Comparison of ENCODE assay signal across 14 cellular contexts in genomic region chr10:101939718-101940117, GRCh38.
DNase-seq lines count a peak whose midpoint lies in the region; ATAC-seq, FAIRE-seq and TF ChIP-seq lines count a peak whose summit lies in the region.
"Had no signal": no experiment of that assay in that cellular context is flagged by ENCODE, and none has a peak within 500 bp of the region (broad histone marks: within the 10 kb centered on the region; RNA-seq: fewer than 3 reads in every experiment).

No MANE protein-coding gene starts in this region.

- peaks cover 7% of the 10 kb centered on the region; the same call in 1 of the 2 replicates for H4K20me1 ChIP-seq in IMR-90 (ENCODE audit: insufficient read depth, low read length)
- H4K20me1 ChIP-seq: BLaER1 had no signal

- peak overlapping the region; percentile 91 for H2BK5ac ChIP-seq in IMR-90 (ENCODE audit: low read depth, low read length, poor library complexity, severe bottlenecking)

- H3K9me3 Mint-ChIP-seq in stimulated activated memory B cell treated with anti-CD40 and anti-IgM and Interleukin-4, amounts not matched to agents 10 μg/mL and 1 μg/mL and 100 μg/mL, for 72 hours, result no peaks in the 10 kb centered on the region
- no peaks in the 10 kb centered on the region for H3K9me3 Mint-ChIP-seq in activated CD4-positive, alpha-beta T cell treated with anti-CD3 and anti-CD28 coated beads for 36 hours (ENCODE audit: low read depth)

- TF ChIP-seq POLR2A in IMR-90 (IDR thresholded peaks at IDR 0.05; ENCODE audit: low read depth, low read length), result no peak

- H3K79me1 ChIP-seq in IMR-90 (ENCODE audit: low read depth in 1 of 2, low read length in 2 of 2), result peaks cover 3 to 33% of the 10 kb centered on the region in 2 experiments; a peak in 3 of 4 replicates

- peaks cover 49% of the 10 kb centered on the region for H3K36me3 Mint-ChIP-seq in stimulated activated memory B cell treated with anti-CD40 and anti-IgM and Interleukin-4, amounts not matched to agents 10 μg/mL and 1 μg/mL and 100 μg/mL, for 72 hours
- H3K36me3 Mint-ChIP-seq in activated CD4-positive, alpha-beta T cell treated with anti-CD3 and anti-CD28 coated beads for 36 hours (ENCODE audit: low read depth), result peaks cover 14% of the 10 kb centered on the region

- no peaks in the 10 kb centered on the region for H3K36me3 ChIP-seq in IMR-90 (ENCODE audit: control insufficient read depth, insufficient read depth, low read length)
- peaks cover 0 to 11% of the 10 kb centered on the region in 2 donors for H3K36me3 ChIP-seq in left lung
- H3K36me3 ChIP-seq: SJCRH30 had no signal

- peaks cover 37% of the 10 kb centered on the region for H3K4me1 ChIP-seq in IMR-90 (ENCODE audit: control insufficient read depth, insufficient read depth, low read length)
- peaks cover 0 to 12% of the 10 kb centered on the region in 2 donors for H3K4me1 ChIP-seq in left lung
- H3K4me1 ChIP-seq: BLaER1 had no signal

- no peak overlapping the region for H3K4me3 ChIP-seq in IMR-90 (ENCODE audit: insufficient read depth, low read depth, low read length)
- no peak overlapping the region for H3K4me3 ChIP-seq in dorsolateral prefrontal cortex
- no peak overlapping the region for H3K4me3 ChIP-seq in left lung
- H3K4me3 ChIP-seq: BLaER1, SJCRH30 had no signal

- BruUV-seq in IMR-90 (replicated peaks; lab: Mats Ljungman, UMichigan), result no TSS peak

- H3K14ac ChIP-seq in IMR-90 (replicated peaks; ENCODE audit: low read depth, low read length), result peak overlapping the region; percentile 80

- no peaks in the 10 kb centered on the region for H3K27me3 Mint-ChIP-seq in stimulated activated memory B cell treated with anti-CD40 and anti-IgM and Interleukin-4, amounts not matched to agents 10 μg/mL and 1 μg/mL and 100 μg/mL, for 72 hours
- H3K27me3 Mint-ChIP-seq in activated CD4-positive, alpha-beta T cell treated with anti-CD3 and anti-CD28 coated beads for 36 hours, result no peaks in the 10 kb centered on the region

- H3K56ac ChIP-seq in IMR-90 (ENCODE audit: extremely low read depth, insufficient read depth, low read length), result peak overlapping the region; percentile 92

- ATAC-seq in IMR-90 (ENCODE audit: low read depth) (no peak; the same call in 1 of the 2 replicates), left lung (peak; percentile 19), HG03342 (IDR thresholded peaks at IDR 0.05; ENCODE audit: unreplicated experiment) (no peak)
- no peak for ATAC-seq in stimulated activated memory B cell treated with anti-CD40 and anti-IgM and Interleukin-4, amounts not matched to agents 10 μg/mL and 1 μg/mL and 100 μg/mL, for 72 hours
- no peak for ATAC-seq in activated CD4-positive, alpha-beta T cell treated with anti-CD3 and anti-CD28 coated beads for 36 hours

- peaks cover 40% of the 10 kb centered on the region for H3K4me1 Mint-ChIP-seq in stimulated activated memory B cell treated with anti-CD40 and anti-IgM and Interleukin-4, amounts not matched to agents 10 μg/mL and 1 μg/mL and 100 μg/mL, for 72 hours
- peaks cover 6% of the 10 kb centered on the region for H3K4me1 Mint-ChIP-seq in activated CD4-positive, alpha-beta T cell treated with anti-CD3 and anti-CD28 coated beads for 36 hours

- H4K5ac ChIP-seq in IMR-90 (ENCODE audit: low read depth, low read length), result peak overlapping the region; percentile 58

- peak overlapping the region; percentile 67 for H3K9ac ChIP-seq in IMR-90 (ENCODE audit: low read depth, low read length)
- H3K9ac ChIP-seq: BLaER1 had no signal

- H3K4ac ChIP-seq in IMR-90 (ENCODE audit: low read depth, low read length), result peak overlapping the region; percentile 94

- peaks cover 19% of the 10 kb centered on the region for H3K9me1 ChIP-seq in IMR-90 (ENCODE audit: insufficient read depth, low read length)

- peak overlapping the region; percentile 83 for H2AK5ac ChIP-seq in IMR-90 (ENCODE audit: low read depth, low read length)

- H3K27me3 ChIP-seq in IMR-90 (ENCODE audit: control insufficient read depth, insufficient read depth, low read length), result no peaks in the 10 kb centered on the region
- no peaks in the 10 kb centered on the region for H3K27me3 ChIP-seq in dorsolateral prefrontal cortex
- no peaks in the 10 kb centered on the region for H3K27me3 ChIP-seq in left lung
- H3K27me3 ChIP-seq: BLaER1, SJCRH30 had no signal

- H4K91ac ChIP-seq in IMR-90 (ENCODE audit: insufficient read depth, low read depth, low read length), result peak overlapping the region; percentile 94

- no peak overlapping the region for H2AFZ ChIP-seq in IMR-90 (replicated peaks; ENCODE audit: low read length, poor library complexity)

- no peak overlapping the region for H3K4me3 Mint-ChIP-seq in stimulated activated memory B cell treated with anti-CD40 and anti-IgM and Interleukin-4, amounts not matched to agents 10 μg/mL and 1 μg/mL and 100 μg/mL, for 72 hours
- H3K4me3 Mint-ChIP-seq in activated CD4-positive, alpha-beta T cell treated with anti-CD3 and anti-CD28 coated beads for 36 hours, result no peak overlapping the region

- CTCF ChIA-PET in IMR-90 (lab: Yijun Ruan, JAX), result interaction anchor here (0.8 to 1.1 kb wide), 5 partner anchors 37 to 99 kb away, joined by 3 to 6 read pairs (median 3); no protein-coding TSS in a partner anchor
- CTCF ChIA-PET in activated CD4-positive, alpha-beta T cell treated with anti-CD3 and anti-CD28 coated beads for 36 hours (lab: Charles Lee), result interaction anchor here (1.3 to 1.9 kb wide), 3 partner anchors 9 to 23 kb away, joined by 3 to 6 read pairs (median 3); no protein-coding TSS in a partner anchor

- in situ Hi-C loops in IMR-90 (cut with MboI; ENCODE audit: low sequenced_read_pairs), result no loop called here

- H3K27ac Mint-ChIP-seq in stimulated activated memory B cell treated with anti-CD40 and anti-IgM and Interleukin-4, amounts not matched to agents 10 μg/mL and 1 μg/mL and 100 μg/mL, for 72 hours, result peak overlapping the region; percentile 1
- no peak overlapping the region for H3K27ac Mint-ChIP-seq in activated CD4-positive, alpha-beta T cell treated with anti-CD3 and anti-CD28 coated beads for 36 hours

- H3K27ac ChIP-seq in IMR-90 (ENCODE audit: insufficient read depth, low read length), result peak overlapping the region; percentile 97
- H3K27ac ChIP-seq in dorsolateral prefrontal cortex, result peak overlapping the region in 37 of 59 donors; percentile 0 to 77 (median 40)
- peak overlapping the region; percentile 20 to 41 for H3K27ac ChIP-seq in left lung
- H3K27ac ChIP-seq: BLaER1, SJCRH30 had no signal

- no peak overlapping the region for H2AK9ac ChIP-seq in IMR-90 (replicated peaks; ENCODE audit: low read depth, low read length, poor library complexity)

- dilution Hi-C loops in IMR-90 (cut with HindIII; ENCODE audit: low sequenced_read_pairs, unreplicated experiment), result no loop called here

- FAIRE-seq in D721Med (lab: Jason Lieb, UNC), result no peak
- FAIRE-seq: TTC549 had no signal

- peak overlapping the region; percentile 32; the same call in 1 of the 2 replicates for H3K23ac ChIP-seq in IMR-90 (ENCODE audit: low read depth, low read length)

- H3K18ac ChIP-seq in IMR-90 (ENCODE audit: low read depth, low read length), result peak overlapping the region; percentile 89

- peak overlapping the region; percentile 82 for H3K4me2 ChIP-seq in IMR-90 (ENCODE audit: low read depth, low read length)
- H3K4me2 ChIP-seq: BLaER1 had no signal

- H4K8ac ChIP-seq in IMR-90 (ENCODE audit: low read depth in 2 of 2, low read length in 2 of 2), result peak overlapping the region; percentile 82 to 84

- H3K9me3 ChIP-seq in IMR-90 (ENCODE audit: control insufficient read depth, insufficient read depth, low read length) (no peaks in the 10 kb centered on the region), left lung (no peaks in the 10 kb centered on the region)
- H3K9me3 ChIP-seq: BLaER1, SJCRH30 had no signal

- no peak for TF ChIP-seq RAD21 in IMR-90 (IDR thresholded peaks at IDR 0.05; ENCODE audit: low read length)

- intact Hi-C loops in IMR-90 (cut with micrococcal nuclease), result no loop called here
- intact Hi-C loops in dorsolateral prefrontal cortex (cut with DNase I), result loop anchor here in 1 of 2 donors (5.0 kb wide), 1 partner anchor 63 kb away; no protein-coding TSS in a partner anchor
- intact Hi-C loops in left lung (cut with DNase I), result no loop called here
- intact Hi-C loops in activated CD4-positive, alpha-beta T cell treated with anti-CD3 and anti-CD28 coated beads for 36 hours (cut with DNase I, micrococcal nuclease), result no loop called here

- peak overlapping the region; percentile 98 for H2BK20ac ChIP-seq in IMR-90 (ENCODE audit: low read depth, low read length)

- peak overlapping the region; percentile 48 for H2BK15ac ChIP-seq in IMR-90 (ENCODE audit: low read depth, low read length)

- DNase-seq in IMR-90, result no peak
- DNase-seq in dorsolateral prefrontal cortex, result no peak
- DNase-seq in left lung, result no peak
- DNase-seq in D721Med (ENCODE audit: insufficient read length, low spot score), result no peak
- DNase-seq in mucosa of gallbladder (ENCODE audit: low spot score), result no peak
- DNase-seq in activated CD4-positive, alpha-beta T cell treated with anti-CD3 and anti-CD28 coated beads for 36 hours, result no peak
- DNase-seq: activated naive CD4-positive, alpha-beta T cell; DND-41; NCI-H2029 treated with DMSO at 0.1 percent for 48 hours; SJCRH30 had no signal

- TF ChIP-seq CTCF in IMR-90 (conservative IDR thresholded peaks at IDR 0.05; ENCODE audit: low read depth, low read length) (no peak), dorsolateral prefrontal cortex (IDR thresholded peaks at IDR 0.05 in 54 of 56, conservative IDR thresholded peaks at IDR 0.05 in 2 of 56; ENCODE audit: low read depth in 1 of 56, partially characterized antibody in 56 of 56) (no peak), left lung (IDR thresholded peaks at IDR 0.05) (no peak), D721Med (IDR thresholded peaks at IDR 0.05; ENCODE audit: insufficient read depth, missing control alignments) (no peak)

- 83% methylated on average over 2 of the region's 4 CpGs; no CpG with 5 or more reads in 1 of the 2 experiments for WGBS in IMR-90 (ENCODE audit: extremely low coverage in 2 of 2, insufficient read length in 1 of 2), 2 experiments

- POLR2A ChIA-PET in IMR-90 (lab: Charles Lee; ENCODE audit: unreplicated experiment), result interaction anchor here (0.6 kb wide), 1 partner anchor 124 kb away, joined by 9 read pairs; no protein-coding TSS in a partner anchor
- POLR2A ChIA-PET in activated CD4-positive, alpha-beta T cell treated with anti-CD3 and anti-CD28 coated beads for 36 hours (lab: Charles Lee), result no interaction called here

- H2BK120ac ChIP-seq in IMR-90 (ENCODE audit: low read depth, low read length), result peak overlapping the region; percentile 94

TF ChIP-seq in IMR-90, 13 proteins besides CTCF, POLR2A, EP300 and RAD21 (continues in another document):
- TF ChIP-seq RFX5 (IDR thresholded peaks at IDR 0.05; ENCODE audit: low read depth, low read length) (no peak), SMC3 (IDR thresholded peaks at IDR 0.05; ENCODE audit: low read depth, low read length) (no peak), MXI1 (IDR thresholded peaks at IDR 0.05; ENCODE audit: borderline replicate concordance, low read depth, low read length) (no peak), MAZ (IDR thresholded peaks at IDR 0.05; ENCODE audit: borderline replicate concordance, low read depth, low read length) (no peak), CEBPB (IDR thresholded peaks at IDR 0.05; ENCODE audit: low read depth, low read length) (no peak), FOS (IDR thresholded peaks at IDR 0.05; ENCODE audit: low read depth, low read length) (no peak), RCOR1 (IDR thresholded peaks at IDR 0.05; ENCODE audit: insufficient replicate concordance, low read length) (no peak), BHLHE40 (IDR thresholded peaks at IDR 0.05; ENCODE audit: low read depth, low read length) (no peak)

Comparison
In these comparisons a context has a peak if more than half of its experiments do, and no peak if none do; other contexts are left out.
1. H3K27ac ChIP-seq: peak in every context shown above with its lines; median percentile 97 in IMR-90; 40 in dorsolateral prefrontal cortex; 30 in left lung.